ENCODE assay signal across 9 cellular contexts in genomic region chr3:141336672-141337522, GRCh38. TPM values are rescaled to one million over a fixed set of nuclear protein-coding genes. Genes with fewer than 3 reads are reported as not detected.
DNase-seq lines count a peak whose midpoint lies in the region; ATAC-seq and TF ChIP-seq lines count a peak whose summit lies in the region.
"Had no signal": no experiment of that assay in that cellular context is flagged by ENCODE, and none has a peak within 500 bp of the region (broad histone marks: within the 10 kb centered on the region; RNA-seq: fewer than 3 reads in every experiment).

No MANE protein-coding gene starts in this region.

- in situ Hi-C loops in GM13977 (cut with MboI; ENCODE audit: low pct_unique_long_range_greater_than_20kb, low sequenced_read_pairs, unreplicated experiment), result no loop called here

- DNase-seq in GM13977 (ENCODE audit: low spot score) (peak; percentile 76), HCEC 1CT (peak; percentile 88), MV-4-11 (lab: John Stamatoyannopoulos, UW) (peak; percentile 94), endothelial cell (ENCODE audit: low spot score) (no peak), NCI-H510A treated with DMSO at 0.1 percent for 48 hours (lab: John Stamatoyannopoulos, UW) (no peak)
- DNase-seq in activated CD4-positive, CD25-positive, alpha-beta regulatory T cell (lab: John Stamatoyannopoulos, UW), result no peak
- no peak for DNase-seq in natural killer cell treated with Interleukin-12 subunit alpha and Interleukin-12 subunit beta and Interleukin-15 and Interleukin-18, amount 100 ng/mL, for 72 hours (ENCODE audit: low spot score)
- no peak for DNase-seq in stimulated activated CD8-positive, alpha-beta memory T cell treated with anti-CD3 and anti-CD28 coated beads, Interleukin-4, amount 100 ng/mL, for 48 hours
- DNase-seq: upper lobe of left lung had no signal

- H3K9me3 Mint-ChIP-seq in endothelial cell (ENCODE audit: unreplicated experiment), result no peaks in the 10 kb centered on the region
- H3K9me3 Mint-ChIP-seq in natural killer cell treated with Interleukin-12 subunit alpha and Interleukin-12 subunit beta and Interleukin-15 and Interleukin-18, amount 100 ng/mL, for 72 hours, result no peaks in the 10 kb centered on the region

- H3K27me3 Mint-ChIP-seq in endothelial cell (ENCODE audit: unreplicated experiment), result peaks cover 9% of the 10 kb centered on the region
- peaks cover 15 to 40% of the 10 kb centered on the region in 2 donors for H3K27me3 Mint-ChIP-seq in natural killer cell treated with Interleukin-12 subunit alpha and Interleukin-12 subunit beta and Interleukin-15 and Interleukin-18, amount 100 ng/mL, for 72 hours

- no peak overlapping the region for H3K4me3 Mint-ChIP-seq in endothelial cell (ENCODE audit: unreplicated experiment)
- no peak overlapping the region for H3K4me3 Mint-ChIP-seq in natural killer cell treated with Interleukin-12 subunit alpha and Interleukin-12 subunit beta and Interleukin-15 and Interleukin-18, amount 100 ng/mL, for 72 hours

- peaks cover 5% of the 10 kb centered on the region for H3K36me3 Mint-ChIP-seq in endothelial cell (ENCODE audit: low read depth, unreplicated experiment)
- no peaks in the 10 kb centered on the region for H3K36me3 Mint-ChIP-seq in natural killer cell treated with Interleukin-12 subunit alpha and Interleukin-12 subunit beta and Interleukin-15 and Interleukin-18, amount 100 ng/mL, for 72 hours

- TF ChIP-seq CTCF in GM13977 (IDR thresholded peaks at IDR 0.05; ENCODE audit: extremely low read depth, insufficient read depth, missing control alignments) (no peak), endothelial cell (IDR thresholded peaks at IDR 0.05; ENCODE audit: unreplicated experiment) (no peak)

- peak overlapping the region; percentile 36 for H3K27ac Mint-ChIP-seq in endothelial cell (ENCODE audit: unreplicated experiment)
- H3K27ac Mint-ChIP-seq in natural killer cell treated with Interleukin-12 subunit alpha and Interleukin-12 subunit beta and Interleukin-15 and Interleukin-18, amount 100 ng/mL, for 72 hours, result no peak overlapping the region

- H3K4me1 Mint-ChIP-seq in endothelial cell (ENCODE audit: unreplicated experiment), result peaks cover 10% of the 10 kb centered on the region
- no peaks in the 10 kb centered on the region for H3K4me1 Mint-ChIP-seq in natural killer cell treated with Interleukin-12 subunit alpha and Interleukin-12 subunit beta and Interleukin-15 and Interleukin-18, amount 100 ng/mL, for 72 hours (ENCODE audit: low read depth in 2 of 2)

- ATAC-seq in natural killer cell treated with Interleukin-12 subunit alpha and Interleukin-12 subunit beta and Interleukin-15 and Interleukin-18, amount 100 ng/mL, for 72 hours, result no peak

RNA-seq across cellular contexts. Expression of gene ZBTB38, which starts 31.4 kb away (rescaled TPM):
- 22.5 TPM for total RNA-seq in endothelial cell (ENCODE audit: unreplicated experiment)
- 10 to 100 TPM; 24.5 to 29.5 TPM for total RNA-seq in natural killer cell treated with Interleukin-12 subunit alpha and Interleukin-12 subunit beta and Interleukin-15 and Interleukin-18, amount 100 ng/mL, for 72 hours

Comparison
In these comparisons a context has a peak if more than half of its experiments do, and no peak if none do; other contexts are left out.
1. DNase-seq: peak in GM13977 (single experiment), HCEC 1CT (single experiment) and MV-4-11 (single experiment); none in endothelial cell (single experiment), activated CD4-positive, CD25-positive, alpha-beta regulatory T cell (0 of 4), natural killer cell treated with Interleukin-12 subunit alpha and Interleukin-12 subunit beta and Interleukin-15 and Interleukin-18, amount 100 ng/mL, for 72 hours (single experiment), NCI-H510A treated with DMSO at 0.1 percent for 48 hours (single experiment) and stimulated activated CD8-positive, alpha-beta memory T cell treated with anti-CD3 and anti-CD28 coated beads, Interleukin-4, amount 100 ng/mL, for 48 hours (single experiment).